In genomic region chr1:94481473-94481933, GRCh38 we compare ENCODE assay signal across 1 cellular context.
TF ChIP-seq lines count a peak whose summit lies in the region.

No MANE protein-coding gene starts in this region.

TF ChIP-seq in SK-N-SH, 30 proteins besides CTCF, POLR2A, EP300 and RAD21 (continued from another document):
- no peak for TF ChIP-seq ELF1 (IDR thresholded peaks at IDR 0.05)
- no peak for TF ChIP-seq USF2 (IDR thresholded peaks at IDR 0.05; ENCODE audit: borderline replicate concordance, low read depth, low read length)
